In genomic region chr14:79432640-79433039, GRCh38 we compare ENCODE assay signal across 31 cellular contexts.
A peak's percentile ranks its signal among the peaks of the same experiment; 100 is the strongest.
DNase-seq lines count a peak whose midpoint lies in the region; ATAC-seq, FAIRE-seq and TF ChIP-seq lines count a peak whose summit lies in the region.
"Had no signal": no experiment of that assay in that cellular context is flagged by ENCODE, and none has a peak within 500 bp of the region (broad histone marks: within the 10 kb centered on the region; RNA-seq: fewer than 3 reads in every experiment).

No MANE protein-coding gene starts in this region.

- intact Hi-C loops in HepG2 (cut with micrococcal nuclease; ENCODE audit: unreplicated experiment) (no loop called here), right lobe of liver (cut with DNase I) (no loop called here)

- 39% methylated on average over 3 of the region's 3 CpGs for WGBS in HepG2 (ENCODE audit: low lambda C conversion rate)
- 75% methylated on average over 3 of the region's 3 CpGs for WGBS in right lobe of liver (ENCODE audit: insufficient coverage, low coverage, low lambda C conversion rate, missing lambda C conversion rate)

- no peak overlapping the region for H2AFZ ChIP-seq in HepG2 (ENCODE audit: low read length)

- no peaks in the 10 kb centered on the region for H4K20me1 ChIP-seq in HepG2 (ENCODE audit: insufficient read depth, low read length)
- H4K20me1 ChIP-seq: BLaER1; BLaER1 treated with 17β-estradiol and CSF1 and Interleukin-3, amounts not matched to agents 10 nM and 100 nM had no signal

- POLR2A ChIA-PET in HepG2 (lab: Yijun Ruan, JAX): no interaction called here

- H3K4me1 ChIP-seq in HepG2 (ENCODE audit: insufficient read depth, low read length): no peaks in the 10 kb centered on the region
- no peaks in the 10 kb centered on the region for H3K4me1 ChIP-seq in right lobe of liver
- H3K4me1 ChIP-seq: A549; BE2C; BLaER1; BLaER1 treated with 17β-estradiol and CSF1 and Interleukin-3, amounts not matched to agents 10 nM and 100 nM; Caco-2 had no signal

- TF ChIP-seq RAD21 in HepG2 (CRISPR knock-in tag; IDR thresholded peaks at IDR 0.05): no peak

- FAIRE-seq in HepG2 (lab: Jason Lieb, UNC) (no peak), frontal cortex (lab: Jason Lieb, UNC) (peak; percentile 24)
- FAIRE-seq: A204.1, A549, D721Med had no signal

- H3K36me3 ChIP-seq in HepG2 (replicated peaks in 1 of 2; ENCODE audit: control insufficient read depth in 1 of 2, insufficient read depth in 2 of 2, low read length in 2 of 2) (no peaks in the 10 kb centered on the region), right lobe of liver (no peaks in the 10 kb centered on the region)
- H3K36me3 ChIP-seq: BE2C; BLaER1; BLaER1 treated with 17β-estradiol and CSF1 and Interleukin-3, amounts not matched to agents 10 nM and 100 nM had no signal

- H3K27ac ChIP-seq in HepG2 (ENCODE audit: extremely low read length, insufficient read depth, low read length) (no peak overlapping the region), right lobe of liver (no peak overlapping the region)
- H3K27ac ChIP-seq: 22Rv1; A549; BLaER1; BLaER1 treated with 17β-estradiol and CSF1 and Interleukin-3, amounts not matched to agents 10 nM and 100 nM; C4-2B had no signal

- no peaks in the 10 kb centered on the region for H3K79me2 ChIP-seq in HepG2 (ENCODE audit: insufficient read depth, low read length)

- H3K4me3 ChIP-seq in HepG2 (replicated peaks in 1 of 3; ENCODE audit: insufficient read depth in 1 of 3, low read depth in 2 of 3, low read length in 3 of 3) (no peak overlapping the region), right lobe of liver (no peak overlapping the region)
- H3K4me3 ChIP-seq: A549; BLaER1; BLaER1 treated with 17β-estradiol and CSF1 and Interleukin-3, amounts not matched to agents 10 nM and 100 nM had no signal

- H3K27me3 ChIP-seq in HepG2 (ENCODE audit: control insufficient read depth in 1 of 2, insufficient read depth in 2 of 2, low read length in 2 of 2) (no peaks in the 10 kb centered on the region; a peak in 1 of 5 replicates), right lobe of liver (no peaks in the 10 kb centered on the region)
- H3K27me3 ChIP-seq: BE2C; BLaER1; BLaER1 treated with 17β-estradiol and CSF1 and Interleukin-3, amounts not matched to agents 10 nM and 100 nM had no signal

- peaks cover 78% of the 10 kb centered on the region for H3K9me3 ChIP-seq in HepG2 (ENCODE audit: low read length)
- H3K9me3 ChIP-seq in right lobe of liver: no peaks in the 10 kb centered on the region
- H3K9me3 ChIP-seq: A549; BE2C; BLaER1; BLaER1 treated with 17β-estradiol and CSF1 and Interleukin-3, amounts not matched to agents 10 nM and 100 nM; Caco-2 had no signal

- DNase-seq in HepG2 (ENCODE audit: low spot score): no peak
- DNase-seq in right lobe of liver: no peak
- DNase-seq in frontal cortex (ENCODE audit: low spot score in 2 of 2): no peak
- DNase-seq in NK-92 (lab: John Stamatoyannopoulos, UW; ENCODE audit: unreplicated experiment): no peak
- DNase-seq: 8988T; ACHN; AML-193; BE2C; C1 segment of cervical spinal cord; Caco-2; Calu3; CD4-positive, alpha-beta memory T cell; CD4-positive, alpha-beta T cell; CD4-positive, CD25-positive, alpha-beta regulatory T cell; CD8-positive, alpha-beta memory T cell; CD8-positive, alpha-beta T cell; COR-L47; DMS 273 treated with DMSO at 0.1 percent for 48 hours; DMS153; DMS53; DMS79; DMS79 treated with DMSO at 0.1 percent for 48 hours; DND-41; EL had no signal

- ATAC-seq in HepG2: no peak
- ATAC-seq in right lobe of liver: no peak
- ATAC-seq: A549; CD8-positive, alpha-beta T cell had no signal

- H3K4me2 ChIP-seq in HepG2 (ENCODE audit: low read depth, low read length): no peak overlapping the region
- H3K4me2 ChIP-seq: A549; BLaER1; BLaER1 treated with 17β-estradiol and CSF1 and Interleukin-3, amounts not matched to agents 10 nM and 100 nM had no signal

- TF ChIP-seq EP300 in HepG2 (IDR thresholded peaks at IDR 0.05; ENCODE audit: low read depth in 2 of 2, low read length in 2 of 2) (no peak), HepG2 (CRISPR knock-in tag; IDR thresholded peaks at IDR 0.05; ENCODE audit: borderline replicate concordance) (no peak)

- TF ChIP-seq POLR2A in HepG2 (IDR thresholded peaks at IDR 0.05; ENCODE audit: insufficient read depth in 1 of 2, low read depth in 2 of 2, low read length in 2 of 2): no peak
- TF ChIP-seq POLR2A in right lobe of liver (IDR thresholded peaks at IDR 0.05): no peak

- TF ChIP-seq CTCF in HepG2 (CRISPR knock-in tag; IDR thresholded peaks at IDR 0.05): no peak
- TF ChIP-seq CTCF in right lobe of liver (IDR thresholded peaks at IDR 0.05): no peak

- no peak overlapping the region for H3K9ac ChIP-seq in HepG2 (ENCODE audit: insufficient read depth, low read depth, low read length)
- H3K9ac ChIP-seq: BLaER1; BLaER1 treated with 17β-estradiol and CSF1 and Interleukin-3, amounts not matched to agents 10 nM and 100 nM had no signal

- in situ Hi-C loops in HepG2 (cut with HindIII; ENCODE audit: extremely low pct_ligation_motif_present, low pct_unique_long_range_greater_than_20kb): no loop called here

- CTCF ChIA-PET in HepG2 (lab: Yijun Ruan, JAX; ENCODE audit: low intra/inter-chr PET ratio, low total read pairs): no interaction called here

- BruUV-seq in HepG2 (replicated peaks; lab: Mats Ljungman, UMichigan): no TSS peak

TF ChIP-seq in HepG2, 621 proteins besides CTCF, POLR2A, EP300 and RAD21:
- peak; percentile 95 for TF ChIP-seq MNT (IDR thresholded peaks at IDR 0.05)
- no peak for TF ChIP-seq ZNF543 (CRISPR knock-in tag; IDR thresholded peaks at IDR 0.05)
